Comparison of ENCODE assay signal across 26 cellular contexts in the genomic region with DNA sequence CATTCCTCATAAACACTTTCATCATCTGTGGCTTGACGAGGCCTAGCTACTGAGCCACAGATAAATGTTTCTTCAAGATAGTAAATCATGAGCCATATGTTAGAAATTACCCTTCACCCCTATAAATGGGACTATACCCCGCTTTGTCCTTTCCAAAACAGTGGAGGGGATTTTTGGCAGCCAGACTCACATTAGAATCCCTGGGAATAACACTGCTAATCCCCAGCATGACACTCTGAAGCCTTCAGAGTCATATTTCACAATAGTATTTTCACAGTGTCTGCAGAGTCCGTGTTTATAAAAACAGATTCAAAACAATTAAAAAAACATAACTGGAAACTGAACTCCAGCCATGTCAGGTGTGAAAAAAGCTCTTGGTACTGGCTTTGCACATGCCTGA.
"Had no signal": no experiment of that assay in that cellular context is flagged by ENCODE, and none has a peak within 500 bp of the region (broad histone marks: within the 10 kb centered on the region; RNA-seq: fewer than 3 reads in every experiment).

No MANE protein-coding gene starts in this region.

- H3K36me3 ChIP-seq: neutrophil, thoracic aorta, uterus had no signal

- H3K27me3 ChIP-seq: body of pancreas, dorsolateral prefrontal cortex, neutrophil, uterus had no signal

- H3K4me1 ChIP-seq: body of pancreas, uterus had no signal

- H3K9me3 ChIP-seq: body of pancreas, neutrophil, thoracic aorta, uterus had no signal

- DNase-seq: activated B cell treated with CpG ODN at 0.5 μM for 24 hours; activated CD4-positive, alpha-beta T cell treated with anti-CD3 and anti-CD28 coated beads, Interleukin-2, amount 50 U/mL, for 1 hour; activated CD8-positive, alpha-beta memory T cell treated with anti-CD3 and anti-CD28 coated beads, Interleukin-2, amount 10 ng/mL, durations not matched to agents 7 days and 5 days; activated CD8-positive, alpha-beta T cell treated with anti-CD3 and anti-CD28 coated beads, Interleukin-2, amount 10 ng/mL, durations not matched to agents 7 days and 5 days; activated naive CD4-positive, alpha-beta T cell; activated T-cell treated with anti-CD3 and anti-CD28 coated beads, Interleukin-2, amount 50 U/mL, for 72 hours; anterior cingulate cortex; body of pancreas; dorsolateral prefrontal cortex; effector memory CD4-positive, alpha-beta T cell; foreskin fibroblast; head of caudate nucleus; hippocampal formation; left colon; naive B cell; nephron progenitor cell; retina; stimulated activated CD4-positive, alpha-beta T cell treated with anti-CD3 and anti-CD28 coated beads, Interleukin-4, amount 100 ng/mL, for 1 hour; stimulated activated naive CD8-positive, alpha-beta T cell treated with anti-CD3 and anti-CD28 coated beads, Interleukin-15, Interleukin-2, amounts not matched to agents 100 U/mL and 50 U/mL, for 24 hours; T-cell; trophoblast cell; uterus had no signal

- ATAC-seq: activated CD8-positive, alpha-beta memory T cell treated with anti-CD3 and anti-CD28 coated beads, Interleukin-2, amount 10 ng/mL, durations not matched to agents 7 days and 5 days; activated CD8-positive, alpha-beta T cell treated with anti-CD3 and anti-CD28 coated beads, Interleukin-2, amount 10 ng/mL, durations not matched to agents 7 days and 5 days; activated naive CD4-positive, alpha-beta T cell treated with anti-CD3 and anti-CD28 coated beads, Interleukin-2, amount 50 U/mL, for 72 hours; activated T-cell treated with anti-CD3 and anti-CD28 coated beads, Interleukin-2, amount 50 U/mL, for 72 hours; body of pancreas; left colon; stimulated activated naive CD8-positive, alpha-beta T cell treated with anti-CD3 and anti-CD28 coated beads, Interleukin-15, Interleukin-2, amounts not matched to agents 100 U/mL and 50 U/mL, for 24 hours; T-cell had no signal

- H3K27ac ChIP-seq: body of pancreas, coronary artery, dorsolateral prefrontal cortex, neutrophil, thoracic aorta, uterus had no signal

- H3K4me3 ChIP-seq: body of pancreas, coronary artery, dorsolateral prefrontal cortex, thoracic aorta, uterus had no signal
